Comparison of ENCODE assay signal across 12 cellular contexts in the genomic region with DNA sequence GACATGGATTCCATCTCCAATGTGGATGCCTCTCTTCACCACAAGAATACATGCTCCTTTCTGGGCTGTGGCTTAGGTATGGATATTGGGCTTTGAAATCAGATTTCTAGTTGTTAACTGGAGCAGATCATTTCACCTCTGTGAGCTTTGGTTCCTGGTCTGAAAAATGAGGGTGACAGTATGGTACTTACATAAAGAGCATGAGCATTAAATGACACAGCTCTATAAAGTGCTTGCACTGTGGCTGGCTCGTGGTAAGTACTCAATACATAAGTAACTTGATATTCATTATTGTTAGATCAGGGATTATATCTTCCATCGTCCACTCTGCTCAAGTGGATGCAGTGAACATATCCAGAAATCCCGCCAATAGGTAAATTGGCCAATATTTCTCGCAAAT. TPM values are rescaled to one million over a fixed set of nuclear protein-coding genes. Genes with fewer than 3 reads are reported as not detected.
DNase-seq lines count a peak whose midpoint lies in the region; ATAC-seq, FAIRE-seq and TF ChIP-seq lines count a peak whose summit lies in the region.
"Had no signal": no experiment of that assay in that cellular context is flagged by ENCODE, and none has a peak within 500 bp of the region (broad histone marks: within the 10 kb centered on the region; RNA-seq: fewer than 3 reads in every experiment).

No MANE protein-coding gene starts in this region.

- peak; percentile 58 for DNase-seq in DMS153 (lab: John Stamatoyannopoulos, UW)
- DNase-seq in GM19239 (ENCODE audit: insufficient read length, low spot score), result no peak
- no peak for DNase-seq in activated CD4-positive, alpha-beta memory T cell treated with anti-CD3 and anti-CD28 coated beads, Interleukin-2, amount 10 ng/mL, durations not matched to agents 7 days and 5 days
- no peak for DNase-seq in naive B cell
- no peak for DNase-seq in foreskin fibroblast
- no peak for DNase-seq in HK-2 (ENCODE audit: unreplicated experiment)
- no peak for DNase-seq in KBM-7
- DNase-seq: body of pancreas, heart right ventricle, NCI-H1092 treated with DMSO at 0.1 percent for 48 hours had no signal

- ATAC-seq in naive B cell (ENCODE audit: low read depth in 2 of 2) (no peak), HG02840 (IDR thresholded peaks at IDR 0.05; ENCODE audit: low FRiP score, unreplicated experiment) (no peak)
- ATAC-seq: body of pancreas, heart right ventricle, pancreas had no signal

- H3K36me3 Mint-ChIP-seq in activated CD4-positive, alpha-beta memory T cell treated with anti-CD3 and anti-CD28 coated beads, Interleukin-2, amount 10 ng/mL, durations not matched to agents 7 days and 5 days (ENCODE audit: low read depth), result peaks cover 60% of the 10 kb centered on the region
- no peaks in the 10 kb centered on the region for H3K36me3 Mint-ChIP-seq in naive B cell

- H3K4me3 ChIP-seq in foreskin fibroblast (ENCODE audit: low read depth in 1 of 2, low read length in 2 of 2), result no peak overlapping the region
- H3K4me3 ChIP-seq: body of pancreas, pancreas had no signal

- H3K4me3 Mint-ChIP-seq in activated CD4-positive, alpha-beta memory T cell treated with anti-CD3 and anti-CD28 coated beads, Interleukin-2, amount 10 ng/mL, durations not matched to agents 7 days and 5 days, result peak overlapping the region; percentile 70
- H3K4me3 Mint-ChIP-seq in naive B cell, result peak overlapping the region; percentile 71 to 93 (median 89)

- no peaks in the 10 kb centered on the region for H3K27me3 Mint-ChIP-seq in activated CD4-positive, alpha-beta memory T cell treated with anti-CD3 and anti-CD28 coated beads, Interleukin-2, amount 10 ng/mL, durations not matched to agents 7 days and 5 days
- no peaks in the 10 kb centered on the region for H3K27me3 Mint-ChIP-seq in naive B cell

- in situ Hi-C loops in KBM-7 (cut with MboI; ENCODE audit: low pct_unique_long_range_greater_than_20kb, low sequenced_read_pairs), result no loop called here

- CTCF ChIA-PET in activated CD4-positive, alpha-beta memory T cell treated with anti-CD3 and anti-CD28 coated beads, Interleukin-2, amount 10 ng/mL, durations not matched to agents 7 days and 5 days (lab: Charles Lee), result interaction anchor here (1.1 to 7.2 kb wide), 10 partner anchors 11 to 313 kb away, joined by 3 to 92 read pairs (median 5); no protein-coding TSS in a partner anchor

- H3K9me3 Mint-ChIP-seq in activated CD4-positive, alpha-beta memory T cell treated with anti-CD3 and anti-CD28 coated beads, Interleukin-2, amount 10 ng/mL, durations not matched to agents 7 days and 5 days, result no peaks in the 10 kb centered on the region
- peaks cover 0 to 3% (median 0%) of the 10 kb centered on the region in 7 donors for H3K9me3 Mint-ChIP-seq in naive B cell

- peak; percentile 8 for FAIRE-seq in GM19239 (lab: Jason Lieb, UNC)
- FAIRE-seq: pancreas had no signal

- POLR2A ChIA-PET in activated CD4-positive, alpha-beta memory T cell treated with anti-CD3 and anti-CD28 coated beads, Interleukin-2, amount 10 ng/mL, durations not matched to agents 7 days and 5 days (lab: Charles Lee), result interaction anchor here (0.6 to 17.3 kb wide), 22 partner anchors 8 to 302 kb away, joined by 3 to 356 read pairs (median 7); a partner anchor contains a TSS

- TF ChIP-seq CTCF in foreskin fibroblast (IDR thresholded peaks at IDR 0.05; ENCODE audit: low read depth, low read length), result no peak

- peaks cover 98% of the 10 kb centered on the region for H3K4me1 Mint-ChIP-seq in activated CD4-positive, alpha-beta memory T cell treated with anti-CD3 and anti-CD28 coated beads, Interleukin-2, amount 10 ng/mL, durations not matched to agents 7 days and 5 days
- H3K4me1 Mint-ChIP-seq in naive B cell, result peaks cover 86 to 93% (median 88%) of the 10 kb centered on the region in 3 donors

- H3K27ac Mint-ChIP-seq in activated CD4-positive, alpha-beta memory T cell treated with anti-CD3 and anti-CD28 coated beads, Interleukin-2, amount 10 ng/mL, durations not matched to agents 7 days and 5 days, result peak overlapping the region; percentile 97
- peak overlapping the region; percentile 99 to 100 (median 100) for H3K27ac Mint-ChIP-seq in naive B cell

RNA-seq across cellular contexts. Expression of a gene that starts 33.4 kb away (rescaled TPM):
- 100 to 1,000 TPM; 128 to 132 TPM for total RNA-seq in activated CD4-positive, alpha-beta memory T cell treated with anti-CD3 and anti-CD28 coated beads, Interleukin-2, amount 10 ng/mL, durations not matched to agents 7 days and 5 days
- 100 to 1,000 TPM in 4 of 6 donors, 10 to 100 TPM in 2; 45.1 to 164 (median 107) TPM for polyA plus RNA-seq in naive B cell (ENCODE audit: low read depth in 6 of 6)
